Comparison of ENCODE assay signal across 15 cellular contexts in genomic region chr4:81747242-81747930, GRCh38.
A peak's percentile ranks its signal among the peaks of the same experiment; 100 is the strongest.
DNase-seq lines count a peak whose midpoint lies in the region; ATAC-seq, FAIRE-seq and TF ChIP-seq lines count a peak whose summit lies in the region.
"Had no signal": no experiment of that assay in that cellular context is flagged by ENCODE, and none has a peak within 500 bp of the region (broad histone marks: within the 10 kb centered on the region; RNA-seq: fewer than 3 reads in every experiment).

No MANE protein-coding gene starts in this region.

- no peaks in the 10 kb centered on the region for H3K4me1 ChIP-seq in mucosa of descending colon (ENCODE audit: low read depth)
- H3K4me1 ChIP-seq: breast epithelium, SJSA1 had no signal

- FAIRE-seq in colon (lab: Jason Lieb, UNC), result peak; percentile 18

- ATAC-seq in mucosa of descending colon (peak; percentile 93), GM21515 (IDR thresholded peaks at IDR 0.05; ENCODE audit: unreplicated experiment) (no peak), HG02852 (IDR thresholded peaks at IDR 0.05; ENCODE audit: unreplicated experiment) (no peak), GM19467 (IDR thresholded peaks at IDR 0.05; ENCODE audit: unreplicated experiment) (no peak)
- ATAC-seq: CD8-positive, alpha-beta T cell had no signal

- TF ChIP-seq CTCF in mucosa of descending colon (IDR thresholded peaks at IDR 0.05), result no peak

- no peaks in the 10 kb centered on the region for H3K36me3 ChIP-seq in mucosa of descending colon (ENCODE audit: low read depth)
- H3K36me3 ChIP-seq: breast epithelium, SJSA1 had no signal

- intact Hi-C loops in mucosa of descending colon (cut with DNase I, micrococcal nuclease), result no loop called here

- peak; percentile 28 for DNase-seq in GDM1 (lab: John Stamatoyannopoulos, UW)
- peak; percentile 85 for DNase-seq in MV-4-11 (lab: John Stamatoyannopoulos, UW)
- DNase-seq in mucosa of descending colon, result peak in 1 of 3 donors; percentile 28
- no peak for DNase-seq in middle frontal gyrus (ENCODE audit: extremely low spot score, low spot score)
- DNase-seq: activated naive CD4-positive, alpha-beta T cell treated with Interleukin-2 at 50 U/mL for 16 hours; CD8-positive, alpha-beta T cell; NCI-H1694; NCI-H774 had no signal

- no peaks in the 10 kb centered on the region for H3K9me3 ChIP-seq in mucosa of descending colon
- H3K9me3 ChIP-seq: breast epithelium, SJSA1 had no signal

- no peak overlapping the region for H3K4me3 ChIP-seq in mucosa of descending colon
- H3K4me3 ChIP-seq: breast epithelium, SJSA1, skin epidermis had no signal
